Comparison of ENCODE assay signal across 24 cellular contexts in the genomic region with DNA sequence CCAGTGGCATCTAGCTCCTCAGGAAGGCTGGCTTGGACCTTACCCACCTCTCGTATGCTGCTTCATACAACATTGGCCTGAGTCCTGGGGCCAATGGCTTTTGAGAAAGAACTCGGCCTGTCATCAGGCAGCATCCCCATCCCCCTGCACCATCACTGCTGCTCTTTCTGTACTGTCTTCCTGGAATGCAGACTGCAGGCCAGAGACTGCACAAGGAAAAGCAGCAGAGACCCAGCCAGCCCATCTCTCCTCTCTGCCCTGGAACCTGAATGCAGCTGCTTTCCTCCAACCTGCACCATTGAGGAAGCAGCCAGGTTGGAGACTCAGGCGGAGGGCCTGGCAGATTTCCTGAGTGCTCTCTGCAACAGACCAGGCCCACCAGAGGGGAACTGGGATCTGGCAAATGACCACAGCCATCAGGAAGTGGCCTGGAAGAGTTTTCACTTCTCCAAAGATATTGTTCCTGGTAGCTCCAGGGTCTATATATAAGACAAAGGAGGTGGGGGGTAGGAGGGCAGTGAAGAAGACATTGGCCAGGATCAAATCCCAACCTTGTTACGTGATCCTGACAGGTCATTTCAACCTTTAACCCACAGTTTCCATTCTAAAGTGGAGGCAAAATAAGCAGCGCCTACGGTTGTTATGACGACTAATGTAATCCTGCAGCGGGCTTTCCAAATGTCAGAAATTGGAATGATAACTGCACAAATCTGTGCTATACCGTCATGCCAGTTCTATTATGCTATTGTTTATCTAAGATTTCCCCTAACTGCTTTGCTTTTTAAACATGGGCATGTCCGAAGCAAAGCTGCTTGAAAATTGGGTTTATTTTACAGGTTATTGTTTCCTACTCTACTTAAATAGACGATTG. TPM values are rescaled to one million over a fixed set of nuclear protein-coding genes. Genes with fewer than 3 reads are reported as not detected.
A peak's percentile ranks its signal among the peaks of the same experiment; 100 is the strongest.
DNase-seq lines count a peak whose midpoint lies in the region; ATAC-seq, FAIRE-seq and TF ChIP-seq lines count a peak whose summit lies in the region.
"Had no signal": no experiment of that assay in that cellular context is flagged by ENCODE, and none has a peak within 500 bp of the region (broad histone marks: within the 10 kb centered on the region; RNA-seq: fewer than 3 reads in every experiment).

No MANE protein-coding gene starts in this region.

- POLR2A ChIA-PET in MCF 10A (lab: Yijun Ruan, JAX): no interaction called here

- H3K4me1 Mint-ChIP-seq in MCF 10A (ENCODE audit: insufficient read depth, unreplicated experiment): no peaks in the 10 kb centered on the region

- TF ChIP-seq POLR2A in body of pancreas (IDR thresholded peaks at IDR 0.05): no peak

- CTCF ChIA-PET in MCF 10A (lab: Yijun Ruan, JAX): interaction anchor here (2.6 kb wide), 1 partner anchor 21 kb away, joined by 13 read pairs; no protein-coding TSS in a partner anchor

- H3K36me3 ChIP-seq in adipocyte (ENCODE audit: control insufficient read depth, insufficient read depth, low read length, severe bottlenecking): no peaks in the 10 kb centered on the region
- H3K36me3 ChIP-seq in body of pancreas (replicated peaks in 1 of 2; ENCODE audit: insufficient read depth in 1 of 2, low read depth in 2 of 2): no peaks in the 10 kb centered on the region
- H3K36me3 ChIP-seq: adrenal gland, SJCRH30 had no signal

- no peak for FAIRE-seq in HTR-8/SVneo (lab: Jason Lieb, UNC)

- BruUV-seq in MCF 10A (replicated peaks; lab: Mats Ljungman, UMichigan): no TSS peak

- H3K4me1 ChIP-seq in adipocyte (ENCODE audit: control insufficient read depth, insufficient read depth, low read length) (no peaks in the 10 kb centered on the region), body of pancreas (no peaks in the 10 kb centered on the region)
- H3K4me1 ChIP-seq: adrenal gland, foreskin keratinocyte, SJCRH30 had no signal

- no peaks in the 10 kb centered on the region for H3K36me3 Mint-ChIP-seq in MCF 10A (ENCODE audit: insufficient read depth, unreplicated experiment)
- H3K36me3 Mint-ChIP-seq: activated CD8-positive, alpha-beta memory T cell treated with anti-CD3 and anti-CD28 coated beads, Interleukin-2, amount 10 ng/mL, durations not matched to agents 7 days and 5 days; CD8-positive, alpha-beta T cell had no signal

- intact Hi-C loops in Right ventricle myocardium superior (cut with DNase I): no loop called here
- intact Hi-C loops in Right ventricle myocardium inferior (cut with DNase I): no loop called here
- intact Hi-C loops in MCF 10A (cut with micrococcal nuclease): no loop called here
- intact Hi-C loops in body of pancreas (cut with DNase I): no loop called here

- no peaks in the 10 kb centered on the region for H3K27me3 Mint-ChIP-seq in MCF 10A (ENCODE audit: insufficient read depth, unreplicated experiment)
- H3K27me3 Mint-ChIP-seq: effector memory CD8-positive, alpha-beta T cell; stimulated activated naive CD8-positive, alpha-beta T cell treated with anti-CD3 and anti-CD28 coated beads, Interleukin-15, amount 100 ng/mL, for 72 hours had no signal

- H3K27me3 ChIP-seq in adipocyte (replicated peaks; ENCODE audit: control insufficient read depth, insufficient read depth, low read length) (no peaks in the 10 kb centered on the region), body of pancreas (no peaks in the 10 kb centered on the region)
- H3K27me3 ChIP-seq: adrenal gland, foreskin keratinocyte, SJCRH30 had no signal

- ATAC-seq in Right ventricle myocardium superior (ENCODE audit: poor library complexity) (no peak), Right ventricle myocardium inferior (no peak), body of pancreas (no peak)
- ATAC-seq: activated CD8-positive, alpha-beta memory T cell treated with anti-CD3 and anti-CD28 coated beads, Interleukin-2, amount 10 ng/mL, durations not matched to agents 7 days and 5 days; CD8-positive, alpha-beta T cell; effector memory CD8-positive, alpha-beta T cell; foreskin keratinocyte; stimulated activated naive CD8-positive, alpha-beta T cell treated with anti-CD3 and anti-CD28 coated beads, Interleukin-15, amount 100 ng/mL, for 72 hours had no signal

- no peak overlapping the region for H3K9ac ChIP-seq in adipocyte (ENCODE audit: low read length)
- H3K9ac ChIP-seq: KMS-11 had no signal

- no peak overlapping the region for H3K4me3 Mint-ChIP-seq in MCF 10A (ENCODE audit: unreplicated experiment)
- H3K4me3 Mint-ChIP-seq: activated CD8-positive, alpha-beta memory T cell treated with anti-CD3 and anti-CD28 coated beads, Interleukin-2, amount 10 ng/mL, durations not matched to agents 7 days and 5 days; CD8-positive, alpha-beta T cell; effector memory CD8-positive, alpha-beta T cell; stimulated activated naive CD8-positive, alpha-beta T cell treated with anti-CD3 and anti-CD28 coated beads, Interleukin-15, amount 100 ng/mL, for 72 hours had no signal

- no peak overlapping the region for H3K27ac ChIP-seq in body of pancreas
- H3K27ac ChIP-seq: adrenal gland, foreskin keratinocyte, HL-60, KMS-11, SJCRH30 had no signal

- no peak overlapping the region for H3K27ac Mint-ChIP-seq in MCF 10A (ENCODE audit: low read depth, unreplicated experiment)
- H3K27ac Mint-ChIP-seq: activated CD8-positive, alpha-beta memory T cell treated with anti-CD3 and anti-CD28 coated beads, Interleukin-2, amount 10 ng/mL, durations not matched to agents 7 days and 5 days; activated T-helper 2 cell treated with anti-CD3 and anti-CD28 coated beads, Interferon-gamma antibody, Interleukin-2, Interleukin-4, amounts not matched to agents 10 μg/mL and 5 μg/mL and 100 μg/mL, durations not matched to agents 14 hours and 24 hours and 36 hours; CD8-positive, alpha-beta T cell; effector memory CD8-positive, alpha-beta T cell had no signal

- no peaks in the 10 kb centered on the region for H3K9me3 Mint-ChIP-seq in MCF 10A (ENCODE audit: unreplicated experiment)
- H3K9me3 Mint-ChIP-seq: activated T-helper 2 cell treated with anti-CD3 and anti-CD28 coated beads, Interferon-gamma antibody, Interleukin-2, Interleukin-4, amounts not matched to agents 10 μg/mL and 5 μg/mL and 100 μg/mL, durations not matched to agents 14 hours and 24 hours and 36 hours; CD8-positive, alpha-beta T cell; effector memory CD8-positive, alpha-beta T cell; stimulated activated naive CD8-positive, alpha-beta T cell treated with anti-CD3 and anti-CD28 coated beads, Interleukin-15, amount 100 ng/mL, for 72 hours had no signal

- H3K9me3 ChIP-seq in adipocyte (ENCODE audit: control insufficient read depth, low read length) (no peaks in the 10 kb centered on the region), body of pancreas (no peaks in the 10 kb centered on the region)
- H3K9me3 ChIP-seq: adrenal gland, SJCRH30 had no signal

- DNase-seq in Right ventricle myocardium superior: peak; percentile 44
- no peak for DNase-seq in Right ventricle myocardium inferior (ENCODE audit: missing footprints)
- peak; percentile 27 for DNase-seq in adipocyte (ENCODE audit: low read depth)
- DNase-seq in islet precursor cell: peak; percentile 58
- no peak for DNase-seq in MCF 10A (ENCODE audit: unreplicated experiment)
- DNase-seq in HTR-8/SVneo (ENCODE audit: insufficient read length, low spot score): no peak
- DNase-seq in cerebellum (ENCODE audit: low spot score): no peak
- no peak for DNase-seq in body of pancreas
- DNase-seq: activated CD4-positive, CD25-positive, alpha-beta regulatory T cell treated with anti-CD3 and anti-CD28 coated beads, Interleukin-2, amount 50 U/mL, for 72 hours; activated CD8-positive, alpha-beta memory T cell treated with anti-CD3 and anti-CD28 coated beads, Interleukin-2, amount 10 ng/mL, durations not matched to agents 7 days and 5 days; adrenal gland; CD8-positive, alpha-beta T cell; DND-41; effector memory CD8-positive, alpha-beta T cell; kidney glomerular epithelial cell; midbrain; NCI-H1436 treated with DMSO at 0.1 percent for 48 hours; NCI-H446; SJCRH30; stimulated activated naive CD8-positive, alpha-beta T cell treated with anti-CD3 and anti-CD28 coated beads, Interleukin-15, amount 100 ng/mL, for 72 hours had no signal

- TF ChIP-seq CTCF in MCF 10A (IDR thresholded peaks at IDR 0.05; ENCODE audit: unreplicated experiment) (no peak), body of pancreas (IDR thresholded peaks at IDR 0.05) (no peak)

- WGBS in body of pancreas, 2 donors: 67 to 76% methylated on average over 9 to 11 of the region's 11 CpGs

- H3K4me3 ChIP-seq in adipocyte (ENCODE audit: low read length): no peak overlapping the region
- H3K4me3 ChIP-seq in body of pancreas: no peak overlapping the region
- H3K4me3 ChIP-seq: adrenal gland, SJCRH30 had no signal

RNA-seq across cellular contexts. Expression of gene RAB7A, which starts 24.4 kb away (rescaled TPM):
- total RNA-seq in Right ventricle myocardium superior (240 TPM), Right ventricle myocardium inferior (242 TPM), MCF 10A (2022) (172 and 221 TPM in 2 replicates), cerebellum (33.6 TPM), body of pancreas (10 to 100 TPM; 45.7 to 64.9 TPM)

RNA-seq across cellular contexts. Expression of gene RPN1, which starts 51.0 kb away (rescaled TPM):
- total RNA-seq in Right ventricle myocardium superior (96.8 TPM), Right ventricle myocardium inferior (119 TPM), MCF 10A (2022) (212 and 240 TPM in 2 replicates), cerebellum (146 TPM), body of pancreas (100 to 1,000 TPM; 126 to 133 TPM)

Comparison
In these comparisons a context has a peak if more than half of its experiments do, and no peak if none do; other contexts are left out.
1. DNase-seq: peak in Right ventricle myocardium superior (single experiment), adipocyte (single experiment) and islet precursor cell (single experiment); none in Right ventricle myocardium inferior (single experiment), MCF 10A (single experiment), HTR-8/SVneo (single experiment), cerebellum (single experiment) and body of pancreas (0 of 4).